In genomic region chr21:29175408-29176147, GRCh38 we compare ENCODE assay signal across 1 cellular context.
TF ChIP-seq lines count a peak whose summit lies in the region.

No MANE protein-coding gene starts in this region.

TF ChIP-seq in HEK293, 187 proteins besides CTCF, POLR2A, EP300 and RAD21 (continued from another document):
- TF ChIP-seq ZNF184 (tag by site-specific recombination; IDR thresholded peaks at IDR 0.05) (no peak), PRDM1 (tag by site-specific recombination; IDR thresholded peaks at IDR 0.05) (peak; percentile 77), ZNF555 (tag by site-specific recombination; conservative IDR thresholded peaks at IDR 0.05) (no peak), PBX3 (CRISPR knock-in tag; IDR thresholded peaks at IDR 0.05) (no peak)
